ENCODE assay signal across 1 cellular context in the genomic region with DNA sequence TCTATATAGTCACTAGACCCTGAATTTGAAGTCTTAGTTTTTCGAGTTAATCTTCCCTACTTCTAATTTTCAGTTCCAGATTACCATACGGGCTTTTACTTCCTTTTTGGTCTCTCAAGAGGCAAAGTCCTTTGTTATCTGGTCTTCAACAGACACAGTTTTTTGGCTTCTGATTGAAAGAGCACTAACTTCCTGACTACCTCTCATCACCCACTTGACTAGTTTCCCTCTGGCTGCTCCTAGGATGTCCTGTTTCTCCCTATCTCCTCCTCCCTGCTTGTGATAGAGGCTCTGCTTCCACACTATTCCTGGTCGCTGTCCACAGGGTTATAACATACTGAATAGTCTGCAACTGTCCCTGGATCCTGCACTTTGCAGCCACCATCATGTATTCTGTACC.
A peak's percentile ranks its signal among the peaks of the same experiment; 100 is the strongest.
TF ChIP-seq lines count a peak whose summit lies in the region.

No MANE protein-coding gene starts in this region.

TF ChIP-seq in K562, 482 proteins besides CTCF, POLR2A, EP300 and RAD21 (continued from another document and continues in another):
- TF ChIP-seq, protein P1, sequence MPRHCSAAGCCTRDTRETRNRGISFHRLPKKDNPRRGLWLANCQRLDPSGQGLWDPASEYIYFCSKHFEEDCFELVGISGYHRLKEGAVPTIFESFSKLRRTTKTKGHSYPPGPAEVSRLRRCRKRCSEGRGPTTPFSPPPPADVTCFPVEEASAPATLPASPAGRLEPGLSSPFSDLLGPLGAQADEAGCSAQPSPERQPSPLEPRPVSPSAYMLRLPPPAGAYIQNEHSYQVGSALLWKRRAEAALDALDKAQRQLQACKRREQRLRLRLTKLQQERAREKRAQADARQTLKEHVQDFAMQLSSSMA (CRISPR knock-in tag; IDR thresholded peaks at IDR 0.05) = no peak
- TF ChIP-seq PRMT5 (CRISPR knock-in tag; IDR thresholded peaks at IDR 0.05) (no peak), HOXB6 (CRISPR knock-in tag; IDR thresholded peaks at IDR 0.05; ENCODE audit: borderline replicate concordance) (no peak), HEY1 (CRISPR knock-in tag; IDR thresholded peaks at IDR 0.05; ENCODE audit: borderline replicate concordance) (no peak), HDAC2 (IDR thresholded peaks at IDR 0.05) (0 out of 2 replicates have a peak, but pooled peaks have one; percentile 46), CEBPB (tag; IDR thresholded peaks at IDR 0.05) (no peak), HCFC1 (IDR thresholded peaks at IDR 0.05; ENCODE audit: low read depth, low read length) (no peak), PHB (CRISPR knock-in tag; IDR thresholded peaks at IDR 0.05) (no peak), SUPT5H (IDR thresholded peaks at IDR 0.05) (no peak), ATF1 (CRISPR knock-in tag; IDR thresholded peaks at IDR 0.05) (no peak), ATF1 (tag; IDR thresholded peaks at IDR 0.05) (no peak), CREM (IDR thresholded peaks at IDR 0.05; ENCODE audit: low read depth) (no peak), ZNF785 (CRISPR knock-in tag; IDR thresholded peaks at IDR 0.05) (no peak), CBX3 (IDR thresholded peaks at IDR 0.05; ENCODE audit: borderline replicate concordance in 1 of 2, low read length in 2 of 2) (0 out of 3 replicates have a peak, but pooled peaks of 1 of the 2 experiments have one; percentile 27), KAT2B (IDR thresholded peaks at IDR 0.05; ENCODE audit: low read depth, low read length) (no peak), CBX8 (IDR thresholded peaks at IDR 0.05; ENCODE audit: borderline replicate concordance, extremely low read depth, low read depth, low read length, poor library complexity, severe bottlenecking) (no peak), ZFP36 (IDR thresholded peaks at IDR 0.05; ENCODE audit: low read depth, low read length, partially characterized antibody) (no peak), NCOA4 (IDR thresholded peaks at IDR 0.05; ENCODE audit: partially characterized antibody) (no peak), DACH1 (IDR thresholded peaks at IDR 0.05; ENCODE audit: partially characterized antibody) (no peak), NFXL1 (CRISPR knock-in tag; IDR thresholded peaks at IDR 0.05) (no peak), ZNF134 (CRISPR knock-in tag; conservative IDR thresholded peaks at IDR 0.05) (no peak), MTA3 (IDR thresholded peaks at IDR 0.05; ENCODE audit: borderline replicate concordance) (no peak)
- TF ChIP-seq, protein P2, sequence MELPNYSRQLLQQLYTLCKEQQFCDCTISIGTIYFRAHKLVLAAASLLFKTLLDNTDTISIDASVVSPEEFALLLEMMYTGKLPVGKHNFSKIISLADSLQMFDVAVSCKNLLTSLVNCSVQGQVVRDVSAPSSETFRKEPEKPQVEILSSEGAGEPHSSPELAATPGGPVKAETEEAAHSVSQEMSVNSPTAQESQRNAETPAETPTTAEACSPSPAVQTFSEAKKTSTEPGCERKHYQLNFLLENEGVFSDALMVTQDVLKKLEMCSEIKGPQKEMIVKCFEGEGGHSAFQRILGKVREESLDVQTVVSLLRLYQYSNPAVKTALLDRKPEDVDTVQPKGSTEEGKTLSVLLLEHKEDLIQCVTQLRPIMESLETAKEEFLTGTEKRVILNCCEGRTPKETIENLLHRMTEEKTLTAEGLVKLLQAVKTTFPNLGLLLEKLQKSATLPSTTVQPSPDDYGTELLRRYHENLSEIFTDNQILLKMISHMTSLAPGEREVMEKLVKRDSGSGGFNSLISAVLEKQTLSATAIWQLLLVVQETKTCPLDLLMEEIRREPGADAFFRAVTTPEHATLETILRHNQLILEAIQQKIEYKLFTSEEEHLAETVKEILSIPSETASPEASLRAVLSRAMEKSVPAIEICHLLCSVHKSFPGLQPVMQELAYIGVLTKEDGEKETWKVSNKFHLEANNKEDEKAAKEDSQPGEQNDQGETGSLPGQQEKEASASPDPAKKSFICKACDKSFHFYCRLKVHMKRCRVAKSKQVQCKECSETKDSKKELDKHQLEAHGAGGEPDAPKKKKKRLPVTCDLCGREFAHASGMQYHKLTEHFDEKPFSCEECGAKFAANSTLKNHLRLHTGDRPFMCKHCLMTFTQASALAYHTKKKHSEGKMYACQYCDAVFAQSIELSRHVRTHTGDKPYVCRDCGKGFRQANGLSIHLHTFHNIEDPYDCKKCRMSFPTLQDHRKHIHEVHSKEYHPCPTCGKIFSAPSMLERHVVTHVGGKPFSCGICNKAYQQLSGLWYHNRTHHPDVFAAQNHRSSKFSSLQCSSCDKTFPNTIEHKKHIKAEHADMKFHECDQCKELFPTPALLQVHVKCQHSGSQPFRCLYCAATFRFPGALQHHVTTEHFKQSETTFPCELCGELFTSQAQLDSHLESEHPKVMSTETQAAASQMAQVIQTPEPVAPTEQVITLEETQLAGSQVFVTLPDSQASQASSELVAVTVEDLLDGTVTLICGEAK (IDR thresholded peaks at IDR 0.05) = no peak
- TF ChIP-seq, protein P2 (CRISPR knock-in tag; IDR thresholded peaks at IDR 0.05) = no peak
- TF ChIP-seq, protein P3, sequence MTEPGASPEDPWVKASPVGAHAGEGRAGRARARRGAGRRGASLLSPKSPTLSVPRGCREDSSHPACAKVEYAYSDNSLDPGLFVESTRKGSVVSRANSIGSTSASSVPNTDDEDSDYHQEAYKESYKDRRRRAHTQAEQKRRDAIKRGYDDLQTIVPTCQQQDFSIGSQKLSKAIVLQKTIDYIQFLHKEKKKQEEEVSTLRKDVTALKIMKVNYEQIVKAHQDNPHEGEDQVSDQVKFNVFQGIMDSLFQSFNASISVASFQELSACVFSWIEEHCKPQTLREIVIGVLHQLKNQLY (CRISPR knock-in tag; conservative IDR thresholded peaks at IDR 0.05) = no peak
- TF ChIP-seq, protein P4, sequence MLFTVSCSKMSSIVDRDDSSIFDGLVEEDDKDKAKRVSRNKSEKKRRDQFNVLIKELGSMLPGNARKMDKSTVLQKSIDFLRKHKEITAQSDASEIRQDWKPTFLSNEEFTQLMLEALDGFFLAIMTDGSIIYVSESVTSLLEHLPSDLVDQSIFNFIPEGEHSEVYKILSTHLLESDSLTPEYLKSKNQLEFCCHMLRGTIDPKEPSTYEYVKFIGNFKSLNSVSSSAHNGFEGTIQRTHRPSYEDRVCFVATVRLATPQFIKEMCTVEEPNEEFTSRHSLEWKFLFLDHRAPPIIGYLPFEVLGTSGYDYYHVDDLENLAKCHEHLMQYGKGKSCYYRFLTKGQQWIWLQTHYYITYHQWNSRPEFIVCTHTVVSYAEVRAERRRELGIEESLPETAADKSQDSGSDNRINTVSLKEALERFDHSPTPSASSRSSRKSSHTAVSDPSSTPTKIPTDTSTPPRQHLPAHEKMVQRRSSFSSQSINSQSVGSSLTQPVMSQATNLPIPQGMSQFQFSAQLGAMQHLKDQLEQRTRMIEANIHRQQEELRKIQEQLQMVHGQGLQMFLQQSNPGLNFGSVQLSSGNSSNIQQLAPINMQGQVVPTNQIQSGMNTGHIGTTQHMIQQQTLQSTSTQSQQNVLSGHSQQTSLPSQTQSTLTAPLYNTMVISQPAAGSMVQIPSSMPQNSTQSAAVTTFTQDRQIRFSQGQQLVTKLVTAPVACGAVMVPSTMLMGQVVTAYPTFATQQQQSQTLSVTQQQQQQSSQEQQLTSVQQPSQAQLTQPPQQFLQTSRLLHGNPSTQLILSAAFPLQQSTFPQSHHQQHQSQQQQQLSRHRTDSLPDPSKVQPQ (CRISPR knock-in tag; IDR thresholded peaks at IDR 0.05; ENCODE audit: borderline replicate concordance) = no peak
- TF ChIP-seq, protein P5, sequence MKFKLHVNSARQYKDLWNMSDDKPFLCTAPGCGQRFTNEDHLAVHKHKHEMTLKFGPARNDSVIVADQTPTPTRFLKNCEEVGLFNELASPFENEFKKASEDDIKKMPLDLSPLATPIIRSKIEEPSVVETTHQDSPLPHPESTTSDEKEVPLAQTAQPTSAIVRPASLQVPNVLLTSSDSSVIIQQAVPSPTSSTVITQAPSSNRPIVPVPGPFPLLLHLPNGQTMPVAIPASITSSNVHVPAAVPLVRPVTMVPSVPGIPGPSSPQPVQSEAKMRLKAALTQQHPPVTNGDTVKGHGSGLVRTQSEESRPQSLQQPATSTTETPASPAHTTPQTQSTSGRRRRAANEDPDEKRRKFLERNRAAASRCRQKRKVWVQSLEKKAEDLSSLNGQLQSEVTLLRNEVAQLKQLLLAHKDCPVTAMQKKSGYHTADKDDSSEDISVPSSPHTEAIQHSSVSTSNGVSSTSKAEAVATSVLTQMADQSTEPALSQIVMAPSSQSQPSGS (CRISPR knock-in tag; IDR thresholded peaks at IDR 0.05) = no peak
- TF ChIP-seq, protein P6, sequence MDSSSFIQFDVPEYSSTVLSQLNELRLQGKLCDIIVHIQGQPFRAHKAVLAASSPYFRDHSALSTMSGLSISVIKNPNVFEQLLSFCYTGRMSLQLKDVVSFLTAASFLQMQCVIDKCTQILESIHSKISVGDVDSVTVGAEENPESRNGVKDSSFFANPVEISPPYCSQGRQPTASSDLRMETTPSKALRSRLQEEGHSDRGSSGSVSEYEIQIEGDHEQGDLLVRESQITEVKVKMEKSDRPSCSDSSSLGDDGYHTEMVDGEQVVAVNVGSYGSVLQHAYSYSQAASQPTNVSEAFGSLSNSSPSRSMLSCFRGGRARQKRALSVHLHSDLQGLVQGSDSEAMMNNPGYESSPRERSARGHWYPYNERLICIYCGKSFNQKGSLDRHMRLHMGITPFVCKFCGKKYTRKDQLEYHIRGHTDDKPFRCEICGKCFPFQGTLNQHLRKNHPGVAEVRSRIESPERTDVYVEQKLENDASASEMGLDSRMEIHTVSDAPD (CRISPR knock-in tag; IDR thresholded peaks at IDR 0.05) = no peak
- TF ChIP-seq, protein P7, sequence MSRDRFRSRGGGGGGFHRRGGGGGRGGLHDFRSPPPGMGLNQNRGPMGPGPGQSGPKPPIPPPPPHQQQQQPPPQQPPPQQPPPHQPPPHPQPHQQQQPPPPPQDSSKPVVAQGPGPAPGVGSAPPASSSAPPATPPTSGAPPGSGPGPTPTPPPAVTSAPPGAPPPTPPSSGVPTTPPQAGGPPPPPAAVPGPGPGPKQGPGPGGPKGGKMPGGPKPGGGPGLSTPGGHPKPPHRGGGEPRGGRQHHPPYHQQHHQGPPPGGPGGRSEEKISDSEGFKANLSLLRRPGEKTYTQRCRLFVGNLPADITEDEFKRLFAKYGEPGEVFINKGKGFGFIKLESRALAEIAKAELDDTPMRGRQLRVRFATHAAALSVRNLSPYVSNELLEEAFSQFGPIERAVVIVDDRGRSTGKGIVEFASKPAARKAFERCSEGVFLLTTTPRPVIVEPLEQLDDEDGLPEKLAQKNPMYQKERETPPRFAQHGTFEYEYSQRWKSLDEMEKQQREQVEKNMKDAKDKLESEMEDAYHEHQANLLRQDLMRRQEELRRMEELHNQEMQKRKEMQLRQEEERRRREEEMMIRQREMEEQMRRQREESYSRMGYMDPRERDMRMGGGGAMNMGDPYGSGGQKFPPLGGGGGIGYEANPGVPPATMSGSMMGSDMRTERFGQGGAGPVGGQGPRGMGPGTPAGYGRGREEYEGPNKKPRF (IDR thresholded peaks at IDR 0.05; ENCODE audit: low read depth, low read length) = no peak
- TF ChIP-seq, protein P8, sequence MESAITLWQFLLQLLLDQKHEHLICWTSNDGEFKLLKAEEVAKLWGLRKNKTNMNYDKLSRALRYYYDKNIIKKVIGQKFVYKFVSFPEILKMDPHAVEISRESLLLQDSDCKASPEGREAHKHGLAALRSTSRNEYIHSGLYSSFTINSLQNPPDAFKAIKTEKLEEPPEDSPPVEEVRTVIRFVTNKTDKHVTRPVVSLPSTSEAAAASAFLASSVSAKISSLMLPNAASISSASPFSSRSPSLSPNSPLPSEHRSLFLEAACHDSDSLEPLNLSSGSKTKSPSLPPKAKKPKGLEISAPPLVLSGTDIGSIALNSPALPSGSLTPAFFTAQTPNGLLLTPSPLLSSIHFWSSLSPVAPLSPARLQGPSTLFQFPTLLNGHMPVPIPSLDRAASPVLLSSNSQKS (CRISPR knock-in tag; IDR thresholded peaks at IDR 0.05) = no peak
- TF ChIP-seq, protein P9, sequence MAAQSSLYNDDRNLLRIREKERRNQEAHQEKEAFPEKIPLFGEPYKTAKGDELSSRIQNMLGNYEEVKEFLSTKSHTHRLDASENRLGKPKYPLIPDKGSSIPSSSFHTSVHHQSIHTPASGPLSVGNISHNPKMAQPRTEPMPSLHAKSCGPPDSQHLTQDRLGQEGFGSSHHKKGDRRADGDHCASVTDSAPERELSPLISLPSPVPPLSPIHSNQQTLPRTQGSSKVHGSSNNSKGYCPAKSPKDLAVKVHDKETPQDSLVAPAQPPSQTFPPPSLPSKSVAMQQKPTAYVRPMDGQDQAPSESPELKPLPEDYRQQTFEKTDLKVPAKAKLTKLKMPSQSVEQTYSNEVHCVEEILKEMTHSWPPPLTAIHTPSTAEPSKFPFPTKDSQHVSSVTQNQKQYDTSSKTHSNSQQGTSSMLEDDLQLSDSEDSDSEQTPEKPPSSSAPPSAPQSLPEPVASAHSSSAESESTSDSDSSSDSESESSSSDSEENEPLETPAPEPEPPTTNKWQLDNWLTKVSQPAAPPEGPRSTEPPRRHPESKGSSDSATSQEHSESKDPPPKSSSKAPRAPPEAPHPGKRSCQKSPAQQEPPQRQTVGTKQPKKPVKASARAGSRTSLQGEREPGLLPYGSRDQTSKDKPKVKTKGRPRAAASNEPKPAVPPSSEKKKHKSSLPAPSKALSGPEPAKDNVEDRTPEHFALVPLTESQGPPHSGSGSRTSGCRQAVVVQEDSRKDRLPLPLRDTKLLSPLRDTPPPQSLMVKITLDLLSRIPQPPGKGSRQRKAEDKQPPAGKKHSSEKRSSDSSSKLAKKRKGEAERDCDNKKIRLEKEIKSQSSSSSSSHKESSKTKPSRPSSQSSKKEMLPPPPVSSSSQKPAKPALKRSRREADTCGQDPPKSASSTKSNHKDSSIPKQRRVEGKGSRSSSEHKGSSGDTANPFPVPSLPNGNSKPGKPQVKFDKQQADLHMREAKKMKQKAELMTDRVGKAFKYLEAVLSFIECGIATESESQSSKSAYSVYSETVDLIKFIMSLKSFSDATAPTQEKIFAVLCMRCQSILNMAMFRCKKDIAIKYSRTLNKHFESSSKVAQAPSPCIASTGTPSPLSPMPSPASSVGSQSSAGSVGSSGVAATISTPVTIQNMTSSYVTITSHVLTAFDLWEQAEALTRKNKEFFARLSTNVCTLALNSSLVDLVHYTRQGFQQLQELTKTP (IDR thresholded peaks at IDR 0.05; ENCODE audit: low read depth in 1 of 2, partially characterized antibody in 2 of 2) = no peak
